ENCODE assay signal across 8 cellular contexts in the genomic region with DNA sequence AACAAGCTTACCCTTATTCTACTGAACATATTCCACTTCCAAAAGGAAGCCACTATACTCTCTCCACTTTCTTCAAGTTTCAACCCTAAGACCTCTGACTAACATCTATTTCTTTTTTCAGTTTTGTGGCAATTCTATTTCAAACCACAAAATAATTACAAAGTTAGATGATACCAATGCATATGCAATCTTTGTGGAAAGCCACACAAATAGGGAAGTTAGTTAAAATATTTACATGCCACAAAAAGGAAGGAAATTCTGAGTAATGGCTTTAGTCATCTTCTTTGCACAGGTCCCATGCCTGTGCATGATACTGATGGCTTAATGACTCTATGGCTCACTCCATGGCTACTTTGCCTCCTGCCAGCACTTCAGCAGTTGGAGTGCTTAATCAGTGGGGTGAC. TPM values are rescaled to one million over a fixed set of nuclear protein-coding genes. Genes with fewer than 3 reads are reported as not detected.
DNase-seq lines count a peak whose midpoint lies in the region; ATAC-seq, FAIRE-seq and TF ChIP-seq lines count a peak whose summit lies in the region.

No MANE protein-coding gene starts in this region.

- TF ChIP-seq EP300 in tibial nerve (IDR thresholded peaks at IDR 0.05) = peak in 1 of 2 donors; percentile 14

- H3K36me3 ChIP-seq in bronchial epithelial cell (ENCODE audit: control insufficient read depth, insufficient read depth, low read length) (no peaks in the 10 kb centered on the region), tibial nerve (no peaks in the 10 kb centered on the region)

- H3K4me3 ChIP-seq in bronchial epithelial cell (ENCODE audit: low read depth, low read length) = no peak overlapping the region
- H3K4me3 ChIP-seq in tibial nerve = no peak overlapping the region

- ATAC-seq in GM21529 (IDR thresholded peaks at IDR 0.05; ENCODE audit: unreplicated experiment) (peak; percentile 91), left lobe of liver (no peak)

- peak; percentile 86 for FAIRE-seq in bronchial epithelial cell (lab: Jason Lieb, UNC)

- TF ChIP-seq POLR2A in tibial nerve (IDR thresholded peaks at IDR 0.05) = no peak

- peak; percentile 19 for DNase-seq in GM13977 (ENCODE audit: low spot score)
- DNase-seq in KG1 (lab: John Stamatoyannopoulos, UW) = peak; percentile 73
- peak; percentile 94 for DNase-seq in bronchial epithelial cell (ENCODE audit: low read depth)
- DNase-seq in left lobe of liver (ENCODE audit: low spot score) = no peak
- DNase-seq in tibial nerve (ENCODE audit: low spot score in 2 of 2) = no peak
- no peak for DNase-seq in cardiac septum (ENCODE audit: low spot score)
- no peak for DNase-seq in posterior vena cava (ENCODE audit: low spot score)

- H3K27ac ChIP-seq in tibial nerve = no peak overlapping the region

- peaks cover 0 to 8% (median 0%) of the 10 kb centered on the region in 4 donors for H3K9me3 ChIP-seq in tibial nerve

- no peaks in the 10 kb centered on the region for H3K4me1 ChIP-seq in tibial nerve

- TF ChIP-seq CTCF in GM13977 (IDR thresholded peaks at IDR 0.05; ENCODE audit: extremely low read depth, insufficient read depth, missing control alignments) (no peak), bronchial epithelial cell (IDR thresholded peaks at IDR 0.05; ENCODE audit: insufficient read depth, low read length, severe bottlenecking) (no peak), tibial nerve (IDR thresholded peaks at IDR 0.05) (no peak)

- in situ Hi-C loops in GM13977 (cut with MboI; ENCODE audit: low pct_unique_long_range_greater_than_20kb, low sequenced_read_pairs, unreplicated experiment) = no loop called here

- H3K27me3 ChIP-seq in bronchial epithelial cell (ENCODE audit: control insufficient read depth, insufficient read depth, low read length) (no peaks in the 10 kb centered on the region), tibial nerve (no peaks in the 10 kb centered on the region)

- intact Hi-C loops in cardiac septum (cut with DNase I) = no loop called here
- intact Hi-C loops in posterior vena cava (cut with DNase I) = no loop called here

RNA-seq across cellular contexts. Expression of gene MCTP2, which starts 57.0 kb away (rescaled TPM):
- total RNA-seq in bronchial epithelial cell (15.9 and 20.0 TPM in 2 replicates), left lobe of liver (6.5 TPM), tibial nerve (10 to 100 TPM; 12.0 to 18.3 (median 15.2) TPM), cardiac septum (1.5 TPM), posterior vena cava (1 to 10 TPM; 3.7 to 8.2 TPM)

Comparison
In these comparisons a context has a peak if more than half of its experiments do, and no peak if none do; other contexts are left out.
1. DNase-seq: peak in GM13977 (single experiment), KG1 (single experiment) and bronchial epithelial cell (single experiment); none in left lobe of liver (single experiment), tibial nerve (0 of 2), cardiac septum (single experiment) and posterior vena cava (single experiment).